ENCODE assay signal across 15 cellular contexts in genomic region chr22:17234144-17234623, GRCh38. TPM values are rescaled to one million over a fixed set of nuclear protein-coding genes. Genes with fewer than 3 reads are reported as not detected.
DNase-seq lines count a peak whose midpoint lies in the region; ATAC-seq and TF ChIP-seq lines count a peak whose summit lies in the region.
"Had no signal": no experiment of that assay in that cellular context is flagged by ENCODE, and none has a peak within 500 bp of the region (broad histone marks: within the 10 kb centered on the region; RNA-seq: fewer than 3 reads in every experiment).

No MANE protein-coding gene starts in this region.

- H3K4me3 ChIP-seq in foreskin fibroblast (ENCODE audit: low read depth in 1 of 2, low read length in 2 of 2): no peak overlapping the region
- H3K4me3 ChIP-seq: BLaER1, dorsolateral prefrontal cortex, pancreas, SJSA1 had no signal

- H3K36me3 Mint-ChIP-seq in progenitor cell of endocrine pancreas (ENCODE audit: insufficient read depth): no peaks in the 10 kb centered on the region

- H3K9me3 Mint-ChIP-seq in progenitor cell of endocrine pancreas (ENCODE audit: low read depth): no peaks in the 10 kb centered on the region

- TF ChIP-seq CTCF in progenitor cell of endocrine pancreas (IDR thresholded peaks at IDR 0.05; ENCODE audit: unreplicated experiment) (peak; percentile 32), foreskin fibroblast (IDR thresholded peaks at IDR 0.05; ENCODE audit: low read depth, low read length) (no peak)

- no peak overlapping the region for H3K4me3 Mint-ChIP-seq in progenitor cell of endocrine pancreas (ENCODE audit: low read depth)

- DNase-seq in ELR (ENCODE audit: low read depth) (peak; percentile 25), SK-MEL-5 (ENCODE audit: low read depth, low spot score) (peak; percentile 89), iPS DF 19.7 (ENCODE audit: low read depth, low spot score) (peak; percentile 96), progenitor cell of endocrine pancreas (ENCODE audit: low spot score, unreplicated experiment) (no peak), NCI-H526 treated with DMSO at 0.1 percent for 48 hours (lab: John Stamatoyannopoulos, UW) (no peak), foreskin fibroblast (no peak)
- DNase-seq: activated CD8-positive, alpha-beta memory T cell treated with anti-CD3 and anti-CD28 coated beads for 24 hours; activated effector memory CD4-positive, alpha-beta T cell treated with Interleukin-2 at 50 U/mL for 16 hours; DMS53; dorsolateral prefrontal cortex; NCI-H1105 treated with DMSO at 0.1 percent for 48 hours; pancreas had no signal

- in situ Hi-C loops in SK-MEL-5 (cut with HindIII; ENCODE audit: low pct_unique_long_range_greater_than_20kb, low sequenced_read_pairs): no loop called here

- ATAC-seq in GM19035 (IDR thresholded peaks at IDR 0.05; ENCODE audit: unreplicated experiment): no peak
- ATAC-seq: pancreas had no signal

- H3K27me3 Mint-ChIP-seq in progenitor cell of endocrine pancreas: peaks cover 26% of the 10 kb centered on the region

- no peak overlapping the region for H3K27ac Mint-ChIP-seq in progenitor cell of endocrine pancreas

- peaks cover 4% of the 10 kb centered on the region for H3K4me1 Mint-ChIP-seq in progenitor cell of endocrine pancreas (ENCODE audit: low read depth)

RNA-seq across cellular contexts. Expression of gene ADA2, which starts 14.9 kb away (rescaled TPM):
- not detected in 2 replicates for total RNA-seq in SK-MEL-5 (2014; rRNA removed; shearing (Covaris generic))
- not detected in 2 replicates for polyA plus RNA-seq in SK-MEL-5 (2015; cell fraction: cytosol; rRNA removed)
- polyA plus RNA-seq in SK-MEL-5 (2015; cell fraction: nucleus; rRNA removed): not detected in 2 replicates
- 88.9 and 89.2 TPM in 2 replicates for total RNA-seq in progenitor cell of endocrine pancreas
- total RNA-seq: SJSA1 had no signal

Comparison
In these comparisons a context has a peak if more than half of its experiments do, and no peak if none do; other contexts are left out.
1. DNase-seq: peak in ELR (single experiment), SK-MEL-5 (single experiment) and iPS DF 19.7 (single experiment); none in progenitor cell of endocrine pancreas (single experiment), NCI-H526 treated with DMSO at 0.1 percent for 48 hours (single experiment) and foreskin fibroblast (0 of 2).
2. RNA of gene ADA2, which starts 14.9 kb away (total RNA-seq): 88.9 to 89.2 TPM in progenitor cell of endocrine pancreas; not detected in SK-MEL-5; every median in the first group is over 10 times any median in the second.